In the genomic region with DNA sequence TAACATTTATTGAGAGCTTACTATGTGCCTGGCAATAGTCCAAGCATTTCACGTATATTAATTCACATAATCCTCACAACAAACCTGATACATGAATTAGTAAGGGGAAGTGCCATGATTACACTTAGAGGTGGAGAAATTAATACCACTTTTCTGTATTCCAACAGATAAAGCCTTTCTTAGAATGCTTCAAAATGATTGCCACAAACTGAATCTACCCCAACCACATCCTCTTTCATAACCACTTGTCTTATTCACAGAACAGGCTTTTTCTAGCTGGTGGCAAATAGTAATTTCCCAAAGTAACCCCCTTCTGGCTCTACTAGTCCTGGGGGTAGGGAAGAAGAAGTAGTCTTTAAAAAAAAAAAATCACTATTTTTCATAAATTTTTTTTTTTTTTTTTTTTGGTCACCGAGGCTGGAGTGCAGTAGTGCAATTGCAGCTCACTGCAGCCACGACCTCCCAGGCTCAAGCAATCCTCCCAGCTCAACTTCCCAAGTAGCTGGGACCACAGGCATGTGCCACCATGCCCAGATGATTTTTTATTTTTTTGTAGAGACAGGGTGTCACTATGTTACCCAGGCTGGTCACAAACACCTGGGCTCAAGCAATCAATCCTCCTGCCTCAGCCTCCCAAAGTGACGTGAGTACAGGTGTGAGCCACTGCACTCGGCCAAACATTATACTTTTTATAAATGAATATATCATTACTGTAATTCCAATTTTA, we compare ENCODE assay signal across 1 cellular context.
TF ChIP-seq lines count a peak whose summit lies in the region.

No MANE protein-coding gene starts in this region.

TF ChIP-seq in HepG2, 621 proteins besides CTCF, POLR2A, EP300 and RAD21:
- TF ChIP-seq, protein P1, sequence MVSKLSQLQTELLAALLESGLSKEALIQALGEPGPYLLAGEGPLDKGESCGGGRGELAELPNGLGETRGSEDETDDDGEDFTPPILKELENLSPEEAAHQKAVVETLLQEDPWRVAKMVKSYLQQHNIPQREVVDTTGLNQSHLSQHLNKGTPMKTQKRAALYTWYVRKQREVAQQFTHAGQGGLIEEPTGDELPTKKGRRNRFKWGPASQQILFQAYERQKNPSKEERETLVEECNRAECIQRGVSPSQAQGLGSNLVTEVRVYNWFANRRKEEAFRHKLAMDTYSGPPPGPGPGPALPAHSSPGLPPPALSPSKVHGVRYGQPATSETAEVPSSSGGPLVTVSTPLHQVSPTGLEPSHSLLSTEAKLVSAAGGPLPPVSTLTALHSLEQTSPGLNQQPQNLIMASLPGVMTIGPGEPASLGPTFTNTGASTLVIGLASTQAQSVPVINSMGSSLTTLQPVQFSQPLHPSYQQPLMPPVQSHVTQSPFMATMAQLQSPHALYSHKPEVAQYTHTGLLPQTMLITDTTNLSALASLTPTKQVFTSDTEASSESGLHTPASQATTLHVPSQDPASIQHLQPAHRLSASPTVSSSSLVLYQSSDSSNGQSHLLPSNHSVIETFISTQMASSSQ (IDR thresholded peaks at IDR 0.05; ENCODE audit: low read depth) = no peak
- TF ChIP-seq, protein P1 (CRISPR knock-in tag; IDR thresholded peaks at IDR 0.05; ENCODE audit: borderline replicate concordance) = no peak
- TF ChIP-seq, protein P2, sequence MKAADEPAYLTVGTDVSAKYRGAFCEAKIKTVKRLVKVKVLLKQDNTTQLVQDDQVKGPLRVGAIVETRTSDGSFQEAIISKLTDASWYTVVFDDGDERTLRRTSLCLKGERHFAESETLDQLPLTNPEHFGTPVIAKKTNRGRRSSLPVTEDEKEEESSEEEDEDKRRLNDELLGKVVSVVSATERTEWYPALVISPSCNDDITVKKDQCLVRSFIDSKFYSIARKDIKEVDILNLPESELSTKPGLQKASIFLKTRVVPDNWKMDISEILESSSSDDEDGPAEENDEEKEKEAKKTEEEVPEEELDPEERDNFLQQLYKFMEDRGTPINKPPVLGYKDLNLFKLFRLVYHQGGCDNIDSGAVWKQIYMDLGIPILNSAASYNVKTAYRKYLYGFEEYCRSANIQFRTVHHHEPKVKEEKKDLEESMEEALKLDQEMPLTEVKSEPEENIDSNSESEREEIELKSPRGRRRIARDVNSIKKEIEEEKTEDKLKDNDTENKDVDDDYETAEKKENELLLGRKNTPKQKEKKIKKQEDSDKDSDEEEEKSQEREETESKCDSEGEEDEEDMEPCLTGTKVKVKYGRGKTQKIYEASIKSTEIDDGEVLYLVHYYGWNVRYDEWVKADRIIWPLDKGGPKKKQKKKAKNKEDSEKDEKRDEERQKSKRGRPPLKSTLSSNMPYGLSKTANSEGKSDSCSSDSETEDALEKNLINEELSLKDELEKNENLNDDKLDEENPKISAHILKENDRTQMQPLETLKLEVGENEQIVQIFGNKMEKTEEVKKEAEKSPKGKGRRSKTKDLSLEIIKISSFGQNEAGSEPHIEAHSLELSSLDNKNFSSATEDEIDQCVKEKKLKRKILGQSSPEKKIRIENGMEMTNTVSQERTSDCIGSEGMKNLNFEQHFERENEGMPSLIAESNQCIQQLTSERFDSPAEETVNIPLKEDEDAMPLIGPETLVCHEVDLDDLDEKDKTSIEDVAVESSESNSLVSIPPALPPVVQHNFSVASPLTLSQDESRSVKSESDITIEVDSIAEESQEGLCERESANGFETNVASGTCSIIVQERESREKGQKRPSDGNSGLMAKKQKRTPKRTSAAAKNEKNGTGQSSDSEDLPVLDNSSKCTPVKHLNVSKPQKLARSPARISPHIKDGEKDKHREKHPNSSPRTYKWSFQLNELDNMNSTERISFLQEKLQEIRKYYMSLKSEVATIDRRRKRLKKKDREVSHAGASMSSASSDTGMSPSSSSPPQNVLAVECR (CRISPR knock-in tag; IDR thresholded peaks at IDR 0.05; ENCODE audit: borderline replicate concordance) = no peak
- TF ChIP-seq GZF1 (CRISPR knock-in tag; IDR thresholded peaks at IDR 0.05) (no peak), ZNF329 (CRISPR knock-in tag; IDR thresholded peaks at IDR 0.05; ENCODE audit: low read depth) (no peak), ZNF569 (CRISPR knock-in tag; IDR thresholded peaks at IDR 0.05; ENCODE audit: borderline replicate concordance) (no peak), DR1 (CRISPR knock-in tag; IDR thresholded peaks at IDR 0.05) (no peak), HIVEP1 (CRISPR knock-in tag; IDR thresholded peaks at IDR 0.05) (no peak), SP1 (IDR thresholded peaks at IDR 0.05) (no peak), SP1 (CRISPR knock-in tag; IDR thresholded peaks at IDR 0.05) (no peak), ZSCAN25 (CRISPR knock-in tag; IDR thresholded peaks at IDR 0.05) (no peak), RORA (CRISPR knock-in tag; IDR thresholded peaks at IDR 0.05) (no peak), SALL1 (CRISPR knock-in tag; IDR thresholded peaks at IDR 0.05) (no peak), ZNF251 (CRISPR knock-in tag; IDR thresholded peaks at IDR 0.05) (no peak), XRCC5 (optimal IDR thresholded peaks at IDR 0.05; ENCODE audit: low read length) (no peak), ZNF24 (IDR thresholded peaks at IDR 0.05) (no peak), ONECUT2 (CRISPR knock-in tag; IDR thresholded peaks at IDR 0.05) (no peak), BCL6 (CRISPR knock-in tag; IDR thresholded peaks at IDR 0.05) (no peak), NAIF1 (CRISPR knock-in tag; IDR thresholded peaks at IDR 0.05; ENCODE audit: borderline replicate concordance) (no peak)
- TF ChIP-seq, protein P3, sequence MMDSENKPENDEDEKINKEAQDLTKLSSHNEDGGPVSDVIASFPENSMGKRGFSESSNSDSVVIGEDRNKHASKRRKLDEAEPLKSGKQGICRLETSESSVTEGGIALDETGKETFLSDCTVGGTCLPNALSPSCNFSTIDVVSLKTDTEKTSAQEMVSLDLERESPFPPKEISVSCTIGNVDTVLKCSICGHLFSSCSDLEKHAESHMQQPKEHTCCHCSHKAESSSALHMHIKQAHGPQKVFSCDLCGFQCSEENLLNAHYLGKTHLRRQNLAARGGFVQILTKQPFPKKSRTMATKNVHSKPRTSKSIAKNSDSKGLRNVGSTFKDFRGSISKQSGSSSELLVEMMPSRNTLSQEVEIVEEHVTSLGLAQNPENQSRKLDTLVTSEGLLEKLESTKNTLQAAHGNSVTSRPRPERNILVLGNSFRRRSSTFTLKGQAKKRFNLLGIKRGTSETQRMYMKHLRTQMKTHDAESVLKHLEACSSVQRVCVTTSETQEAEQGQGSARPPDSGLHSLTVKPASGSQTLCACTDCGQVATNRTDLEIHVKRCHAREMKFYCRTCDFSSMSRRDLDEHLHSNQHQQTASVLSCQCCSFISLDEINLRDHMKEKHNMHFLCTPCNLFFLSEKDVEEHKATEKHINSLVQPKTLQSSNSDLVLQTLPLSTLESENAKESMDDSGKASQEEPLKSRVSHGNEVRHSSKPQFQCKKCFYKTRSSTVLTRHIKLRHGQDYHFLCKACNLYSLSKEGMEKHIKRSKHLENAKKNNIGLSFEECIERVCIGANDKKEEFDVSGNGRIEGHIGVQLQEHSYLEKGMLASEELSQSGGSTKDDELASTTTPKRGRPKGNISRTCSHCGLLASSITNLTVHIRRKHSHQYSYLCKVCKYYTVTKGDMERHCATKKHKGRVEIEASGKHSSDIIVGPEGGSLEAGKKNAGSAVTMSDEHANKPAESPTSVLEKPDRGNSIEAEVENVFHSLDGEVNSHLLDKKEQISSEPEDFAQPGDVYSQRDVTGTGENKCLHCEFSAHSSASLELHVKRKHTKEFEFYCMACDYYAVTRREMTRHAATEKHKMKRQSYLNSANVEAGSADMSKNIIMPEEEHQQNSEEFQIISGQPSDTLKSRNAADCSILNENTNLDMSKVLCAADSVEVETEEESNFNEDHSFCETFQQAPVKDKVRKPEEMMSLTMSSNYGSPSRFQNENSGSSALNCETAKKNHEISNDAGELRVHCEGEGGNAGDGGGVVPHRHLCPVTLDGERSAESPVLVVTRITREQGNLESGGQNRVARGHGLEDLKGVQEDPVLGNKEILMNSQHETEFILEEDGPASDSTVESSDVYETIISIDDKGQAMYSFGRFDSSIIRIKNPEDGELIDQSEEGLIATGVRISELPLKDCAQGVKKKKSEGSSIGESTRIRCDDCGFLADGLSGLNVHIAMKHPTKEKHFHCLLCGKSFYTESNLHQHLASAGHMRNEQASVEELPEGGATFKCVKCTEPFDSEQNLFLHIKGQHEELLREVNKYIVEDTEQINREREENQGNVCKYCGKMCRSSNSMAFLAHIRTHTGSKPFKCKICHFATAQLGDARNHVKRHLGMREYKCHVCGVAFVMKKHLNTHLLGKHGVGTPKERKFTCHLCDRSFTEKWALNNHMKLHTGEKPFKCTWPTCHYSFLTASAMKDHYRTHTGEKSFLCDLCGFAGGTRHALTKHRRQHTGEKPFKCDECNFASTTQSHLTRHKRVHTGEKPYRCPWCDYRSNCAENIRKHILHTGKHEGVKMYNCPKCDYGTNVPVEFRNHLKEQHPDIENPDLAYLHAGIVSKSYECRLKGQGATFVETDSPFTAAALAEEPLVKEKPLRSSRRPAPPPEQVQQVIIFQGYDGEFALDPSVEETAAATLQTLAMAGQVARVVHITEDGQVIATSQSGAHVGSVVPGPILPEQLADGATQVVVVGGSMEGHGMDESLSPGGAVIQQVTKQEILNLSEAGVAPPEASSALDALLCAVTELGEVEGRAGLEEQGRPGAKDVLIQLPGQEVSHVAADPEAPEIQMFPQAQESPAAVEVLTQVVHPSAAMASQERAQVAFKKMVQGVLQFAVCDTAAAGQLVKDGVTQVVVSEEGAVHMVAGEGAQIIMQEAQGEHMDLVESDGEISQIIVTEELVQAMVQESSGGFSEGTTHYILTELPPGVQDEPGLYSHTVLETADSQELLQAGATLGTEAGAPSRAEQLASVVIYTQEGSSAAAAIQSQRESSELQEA (CRISPR knock-in tag; IDR thresholded peaks at IDR 0.05; ENCODE audit: not compliant biosample characterization) = no peak
- TF ChIP-seq, protein P4, sequence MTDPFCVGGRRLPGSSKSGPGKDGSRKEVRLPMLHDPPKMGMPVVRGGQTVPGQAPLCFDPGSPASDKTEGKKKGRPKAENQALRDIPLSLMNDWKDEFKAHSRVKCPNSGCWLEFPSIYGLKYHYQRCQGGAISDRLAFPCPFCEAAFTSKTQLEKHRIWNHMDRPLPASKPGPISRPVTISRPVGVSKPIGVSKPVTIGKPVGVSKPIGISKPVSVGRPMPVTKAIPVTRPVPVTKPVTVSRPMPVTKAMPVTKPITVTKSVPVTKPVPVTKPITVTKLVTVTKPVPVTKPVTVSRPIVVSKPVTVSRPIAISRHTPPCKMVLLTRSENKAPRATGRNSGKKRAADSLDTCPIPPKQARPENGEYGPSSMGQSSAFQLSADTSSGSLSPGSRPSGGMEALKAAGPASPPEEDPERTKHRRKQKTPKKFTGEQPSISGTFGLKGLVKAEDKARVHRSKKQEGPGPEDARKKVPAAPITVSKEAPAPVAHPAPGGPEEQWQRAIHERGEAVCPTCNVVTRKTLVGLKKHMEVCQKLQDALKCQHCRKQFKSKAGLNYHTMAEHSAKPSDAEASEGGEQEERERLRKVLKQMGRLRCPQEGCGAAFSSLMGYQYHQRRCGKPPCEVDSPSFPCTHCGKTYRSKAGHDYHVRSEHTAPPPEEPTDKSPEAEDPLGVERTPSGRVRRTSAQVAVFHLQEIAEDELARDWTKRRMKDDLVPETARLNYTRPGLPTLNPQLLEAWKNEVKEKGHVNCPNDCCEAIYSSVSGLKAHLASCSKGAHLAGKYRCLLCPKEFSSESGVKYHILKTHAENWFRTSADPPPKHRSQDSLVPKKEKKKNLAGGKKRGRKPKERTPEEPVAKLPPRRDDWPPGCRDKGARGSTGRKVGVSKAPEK (CRISPR knock-in tag; IDR thresholded peaks at IDR 0.05; ENCODE audit: borderline replicate concordance) = no peak
